ENCODE assay signal across 26 cellular contexts in the genomic region with DNA sequence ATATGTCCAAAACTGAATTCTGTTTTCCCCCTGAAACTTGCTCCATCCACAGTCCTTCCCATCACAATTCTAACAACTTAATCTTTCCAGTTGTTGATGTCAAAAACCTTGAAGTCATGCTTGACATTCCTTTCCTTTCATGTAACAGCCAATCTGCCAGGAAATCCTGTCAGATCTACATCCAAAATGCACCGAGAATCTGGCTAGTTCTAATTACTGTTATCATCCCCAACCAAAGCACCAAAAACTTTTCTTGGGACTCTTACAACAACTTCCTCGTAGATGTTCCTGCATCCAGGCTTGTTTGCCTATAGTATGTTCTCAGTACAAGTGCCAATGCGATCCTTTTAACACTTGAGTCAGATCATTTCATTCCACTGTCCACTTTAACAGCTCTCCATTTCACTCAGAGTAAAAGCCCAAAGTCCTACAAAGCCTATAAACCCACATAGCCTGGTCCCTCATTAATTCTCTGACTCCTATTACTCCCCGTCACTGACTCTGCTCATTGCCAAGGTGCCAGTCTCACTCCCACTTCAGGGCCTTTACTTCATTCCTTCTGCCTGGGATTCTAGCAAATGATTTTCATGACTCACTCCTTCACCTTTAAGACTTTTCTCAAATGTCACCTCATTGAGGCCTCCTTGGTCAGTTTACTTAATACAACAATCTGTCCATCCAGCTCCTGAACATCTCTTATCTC.
"Had no signal": no experiment of that assay in that cellular context is flagged by ENCODE, and none has a peak within 500 bp of the region (broad histone marks: within the 10 kb centered on the region; RNA-seq: fewer than 3 reads in every experiment).

No MANE protein-coding gene starts in this region.

- H3K27ac ChIP-seq: colonic mucosa, dorsolateral prefrontal cortex, heart right ventricle, parathyroid adenoma, psoas muscle, right atrium auricular region, suprapubic skin, tibial artery, upper lobe of right lung had no signal

- H2AFZ ChIP-seq: parathyroid adenoma had no signal

- H3K4me1 ChIP-seq: colonic mucosa, parathyroid adenoma, psoas muscle, right atrium auricular region, suprapubic skin, tibial artery, upper lobe of right lung had no signal

- H3K27ac Mint-ChIP-seq: activated naive CD4-positive, alpha-beta T cell treated with anti-CD3 and anti-CD28 coated beads for 36 hours; activated naive CD8-positive, alpha-beta T cell treated with anti-CD3 and anti-CD28 coated beads for 36 hours; activated T-helper 1 cell treated with anti-CD3 and anti-CD28 coated beads, Interleukin-12 subunit alpha, Interleukin-12 subunit beta, Interleukin-2, Interleukin-4 antibody, amounts not matched to agents 30 ng/mL and 10 ng/mL and 1 ng/mL, durations not matched to agents 14 hours and 24 hours and 36 hours; naive thymus-derived CD4-positive, alpha-beta T cell had no signal

- H3K4me3 ChIP-seq: colonic mucosa, dorsolateral prefrontal cortex, heart right ventricle, psoas muscle, right atrium auricular region, suprapubic skin, tibial artery, upper lobe of right lung had no signal

- H3K9me3 ChIP-seq: colonic mucosa, psoas muscle, suprapubic skin, upper lobe of right lung had no signal

- H3K9ac ChIP-seq: parathyroid adenoma had no signal

- H3K27me3 ChIP-seq: colonic mucosa, dorsolateral prefrontal cortex, heart right ventricle, right atrium auricular region, suprapubic skin, tibial artery, upper lobe of right lung had no signal

- H3K27me3 Mint-ChIP-seq: central memory CD8-positive, alpha-beta T cell had no signal

- H3K4me3 Mint-ChIP-seq: activated naive CD4-positive, alpha-beta T cell treated with anti-CD3 and anti-CD28 coated beads for 36 hours; activated naive CD8-positive, alpha-beta T cell treated with anti-CD3 and anti-CD28 coated beads for 36 hours; activated T-helper 1 cell treated with anti-CD3 and anti-CD28 coated beads, Interleukin-12 subunit alpha, Interleukin-12 subunit beta, Interleukin-2, Interleukin-4 antibody, amounts not matched to agents 30 ng/mL and 10 ng/mL and 1 ng/mL, durations not matched to agents 14 hours and 24 hours and 36 hours; central memory CD8-positive, alpha-beta T cell; naive thymus-derived CD4-positive, alpha-beta T cell had no signal

- H3K4me1 Mint-ChIP-seq: activated naive CD8-positive, alpha-beta T cell treated with anti-CD3 and anti-CD28 coated beads for 36 hours; central memory CD8-positive, alpha-beta T cell; naive thymus-derived CD4-positive, alpha-beta T cell had no signal

- ATAC-seq: left ventricle myocardium superior; naive thymus-derived CD4-positive, alpha-beta T cell; psoas muscle; upper lobe of right lung had no signal

- H3K79me2 ChIP-seq: parathyroid adenoma had no signal

- H3K36me3 ChIP-seq: colonic mucosa, heart right ventricle, right atrium auricular region, suprapubic skin, tibial artery, upper lobe of right lung had no signal

- H3K36me3 Mint-ChIP-seq: activated naive CD8-positive, alpha-beta T cell treated with anti-CD3 and anti-CD28 coated beads for 36 hours had no signal

- FAIRE-seq: bronchial epithelial cell, islet of Langerhans had no signal

- DNase-seq: activated CD4-positive, alpha-beta T cell treated with anti-CD3 and anti-CD28 coated beads for 4 hours; activated CD4-positive, alpha-beta T cell treated with anti-CD3 and anti-CD28 coated beads, Interleukin-2, amount 50 U/mL, for 4 hours; activated CD4-positive, CD25-positive, alpha-beta regulatory T cell; activated CD8-positive, alpha-beta memory T cell treated with anti-CD3 and anti-CD28 coated beads for 24 hours; activated effector memory CD4-positive, alpha-beta T cell treated with anti-CD3 and anti-CD28 coated beads, Interleukin-2, amount 50 U/mL, for 16 hours; activated naive CD4-positive, alpha-beta T cell treated with anti-CD3 and anti-CD28 coated beads for 36 hours; activated naive CD8-positive, alpha-beta T cell treated with anti-CD3 and anti-CD28 coated beads for 36 hours; colonic mucosa; dorsolateral prefrontal cortex; effector memory CD4-positive, alpha-beta T cell; erythroblast; heart right ventricle; left ventricle myocardium superior; naive thymus-derived CD4-positive, alpha-beta T cell; psoas muscle; stimulated activated naive CD4-positive, alpha-beta T cell; T-helper 2 cell; tibial artery; upper lobe of right lung had no signal
